ENCODE assay signal across 1 cellular context in genomic region chr6:22025468-22026159, GRCh38.
A peak's percentile ranks its signal among the peaks of the same experiment; 100 is the strongest.
TF ChIP-seq lines count a peak whose summit lies in the region.

No MANE protein-coding gene starts in this region.

TF ChIP-seq in GM12878, 131 proteins besides CTCF, POLR2A, EP300 and RAD21 (continued from another document):
- TF ChIP-seq USF1 (IDR thresholded peaks at IDR 0.05; ENCODE audit: borderline replicate concordance, extremely low read length, insufficient read depth, low read depth, low read length) (no peak), SMC3 (IDR thresholded peaks at IDR 0.05; ENCODE audit: borderline replicate concordance, low read length) (0 out of 2 replicates have a peak, but pooled peaks have one; percentile 0), CBX3 (IDR thresholded peaks at IDR 0.05; ENCODE audit: borderline replicate concordance, low read depth) (no peak), JUND (IDR thresholded peaks at IDR 0.05; ENCODE audit: low read depth, low read length) (no peak)
